Comparison of ENCODE assay signal across 17 cellular contexts in genomic region chr13:76703621-76704020, GRCh38.
DNase-seq lines count a peak whose midpoint lies in the region; ATAC-seq and TF ChIP-seq lines count a peak whose summit lies in the region.
"Had no signal": no experiment of that assay in that cellular context is flagged by ENCODE, and none has a peak within 500 bp of the region (broad histone marks: within the 10 kb centered on the region; RNA-seq: fewer than 3 reads in every experiment).

No MANE protein-coding gene starts in this region.

- H3K79me1 ChIP-seq in IMR-90 (ENCODE audit: low read depth in 1 of 2, low read length in 2 of 2): no peaks in the 10 kb centered on the region

- H3K4me1 ChIP-seq in IMR-90 (ENCODE audit: control insufficient read depth, insufficient read depth, low read length) (peaks cover 13% of the 10 kb centered on the region), smooth muscle cell (ENCODE audit: low read depth) (peaks cover 3% of the 10 kb centered on the region)
- H3K4me1 ChIP-seq: BLaER1 had no signal

- peak overlapping the region; percentile 88 for H2BK120ac ChIP-seq in IMR-90 (ENCODE audit: low read depth, low read length)

- no peaks in the 10 kb centered on the region for H3F3A ChIP-seq in smooth muscle cell (ENCODE audit: low read depth)

- peak overlapping the region; percentile 1 for H2BK5ac ChIP-seq in IMR-90 (ENCODE audit: low read depth, low read length, poor library complexity, severe bottlenecking)

- no peak overlapping the region for H3K23ac ChIP-seq in IMR-90 (ENCODE audit: low read depth, low read length)

- TF ChIP-seq RAD21 in IMR-90 (IDR thresholded peaks at IDR 0.05; ENCODE audit: low read length): no peak

- H3K4me3 ChIP-seq in IMR-90 (ENCODE audit: insufficient read depth, low read depth, low read length): no peak overlapping the region
- no peak overlapping the region for H3K4me3 ChIP-seq in smooth muscle cell
- no peak overlapping the region for H3K4me3 ChIP-seq in brain microvascular endothelial cell (ENCODE audit: low read depth, low read length)
- H3K4me3 ChIP-seq: BLaER1, GM23338 had no signal

- H3K14ac ChIP-seq in IMR-90 (replicated peaks; ENCODE audit: low read depth, low read length): peak overlapping the region; percentile 95; the same call in 1 of the 2 replicates

- H4K8ac ChIP-seq in IMR-90 (ENCODE audit: low read depth in 2 of 2, low read length in 2 of 2): peak overlapping the region in 1 of 2 experiments; percentile 76; a peak in 1 of 4 replicates

- H3K79me2 ChIP-seq in smooth muscle cell (ENCODE audit: low read depth): no peaks in the 10 kb centered on the region

- ATAC-seq in IMR-90 (ENCODE audit: low read depth): peak; percentile 59
- ATAC-seq in GM18858 (IDR thresholded peaks at IDR 0.05; ENCODE audit: unreplicated experiment): no peak
- ATAC-seq: GM23338, HCT116 had no signal

- no peak overlapping the region for H2AFZ ChIP-seq in IMR-90 (replicated peaks; ENCODE audit: low read length, poor library complexity)
- H2AFZ ChIP-seq in smooth muscle cell (ENCODE audit: low read depth): peak overlapping the region; percentile 66
- H2AFZ ChIP-seq: GM23338 had no signal

- no peaks in the 10 kb centered on the region for H4K20me1 ChIP-seq in IMR-90 (ENCODE audit: insufficient read depth, low read length)
- no peaks in the 10 kb centered on the region for H4K20me1 ChIP-seq in smooth muscle cell (ENCODE audit: low read depth)
- H4K20me1 ChIP-seq: BLaER1 had no signal

- no peak overlapping the region for H2AK9ac ChIP-seq in IMR-90 (replicated peaks; ENCODE audit: low read depth, low read length, poor library complexity)

- POLR2A ChIA-PET in IMR-90 (lab: Charles Lee; ENCODE audit: unreplicated experiment): no interaction called here

- no peaks in the 10 kb centered on the region for H3K36me3 ChIP-seq in IMR-90 (ENCODE audit: control insufficient read depth, insufficient read depth, low read length)
- H3K36me3 ChIP-seq in smooth muscle cell (ENCODE audit: low read depth): no peaks in the 10 kb centered on the region
- no peaks in the 10 kb centered on the region for H3K36me3 ChIP-seq in brain microvascular endothelial cell (replicated peaks)
- H3K36me3 ChIP-seq: BLaER1 had no signal

- BruUV-seq in IMR-90 (replicated peaks; lab: Mats Ljungman, UMichigan): no TSS peak

- DNase-seq in COR-L47 (lab: John Stamatoyannopoulos, UW): peak; percentile 14
- peak; percentile 38 for DNase-seq in IMR-90
- peak; percentile 5 for DNase-seq in NCI-H69 (lab: John Stamatoyannopoulos, UW)
- DNase-seq in smooth muscle cell (lab: John Stamatoyannopoulos, UW; ENCODE audit: unreplicated experiment): no peak
- DNase-seq in brain microvascular endothelial cell: no peak
- DNase-seq in ureter (ENCODE audit: low spot score): no peak
- DNase-seq: 8988T; Calu3; CD4-positive, alpha-beta memory T cell; DMS53; DND-41; EL; HFFc6 had no signal

- no peak overlapping the region; the same call in 1 of the 2 replicates for H4K5ac ChIP-seq in IMR-90 (ENCODE audit: low read depth, low read length)

- H4K91ac ChIP-seq in IMR-90 (ENCODE audit: insufficient read depth, low read depth, low read length): no peak overlapping the region

- H3K9ac ChIP-seq in IMR-90 (ENCODE audit: low read depth, low read length) (no peak overlapping the region), smooth muscle cell (ENCODE audit: low read depth) (no peak overlapping the region)
- H3K9ac ChIP-seq: BLaER1 had no signal

- H3K9me1 ChIP-seq in IMR-90 (ENCODE audit: insufficient read depth, low read length): no peaks in the 10 kb centered on the region

- H3K18ac ChIP-seq in IMR-90 (ENCODE audit: low read depth, low read length): peak overlapping the region; percentile 33; the same call in 1 of the 2 replicates

- dilution Hi-C loops in IMR-90 (cut with HindIII; ENCODE audit: low sequenced_read_pairs, unreplicated experiment): no loop called here

- H2AK5ac ChIP-seq in IMR-90 (ENCODE audit: low read depth, low read length): no peak overlapping the region

- H3K4me2 ChIP-seq in IMR-90 (ENCODE audit: low read depth, low read length) (no peak overlapping the region), smooth muscle cell (peak overlapping the region; percentile 57)
- H3K4me2 ChIP-seq: BLaER1, GM23338 had no signal

- intact Hi-C loops in IMR-90 (cut with micrococcal nuclease): no loop called here

- no peaks in the 10 kb centered on the region for H3K9me3 ChIP-seq in IMR-90 (ENCODE audit: control insufficient read depth, insufficient read depth, low read length)
- no peaks in the 10 kb centered on the region for H3K9me3 ChIP-seq in smooth muscle cell (replicated peaks; ENCODE audit: low read depth)
- H3K9me3 ChIP-seq: BLaER1 had no signal

- no peak overlapping the region for H3K56ac ChIP-seq in IMR-90 (ENCODE audit: extremely low read depth, insufficient read depth, low read length)

- TF ChIP-seq POLR2A in IMR-90 (IDR thresholded peaks at IDR 0.05; ENCODE audit: low read depth, low read length): no peak

- peak overlapping the region; percentile 75; the same call in 1 of the 3 replicates for H2BK15ac ChIP-seq in IMR-90 (ENCODE audit: low read depth, low read length)

- peak overlapping the region; percentile 91; the same call in 1 of the 2 replicates for H2BK20ac ChIP-seq in IMR-90 (ENCODE audit: low read depth, low read length)

- in situ Hi-C loops in IMR-90 (cut with MboI; ENCODE audit: low sequenced_read_pairs) (loop anchor here (25.0 kb wide), 1 partner anchor 1016 kb away; no protein-coding TSS in a partner anchor), brain microvascular endothelial cell (cut with HindIII; ENCODE audit: low pct_ligation_motif_present, low sequenced_read_pairs) (no loop called here)

- H3K27me3 ChIP-seq in IMR-90 (ENCODE audit: control insufficient read depth, insufficient read depth, low read length) (no peaks in the 10 kb centered on the region), smooth muscle cell (ENCODE audit: low read depth) (no peaks in the 10 kb centered on the region), brain microvascular endothelial cell (replicated peaks) (no peaks in the 10 kb centered on the region)
- H3K27me3 ChIP-seq: BLaER1 had no signal

- no peak overlapping the region; the same call in 1 of the 2 replicates for H3K4ac ChIP-seq in IMR-90 (ENCODE audit: low read depth, low read length)

- TF ChIP-seq CTCF in IMR-90 (conservative IDR thresholded peaks at IDR 0.05; ENCODE audit: low read depth, low read length) (no peak), smooth muscle cell (IDR thresholded peaks at IDR 0.05; ENCODE audit: borderline replicate concordance, insufficient read depth, poor library complexity, severe bottlenecking) (no peak), brain microvascular endothelial cell (IDR thresholded peaks at IDR 0.05; ENCODE audit: low read depth, low read length, missing control alignments) (no peak)

- CTCF ChIA-PET in IMR-90 (lab: Yijun Ruan, JAX): interaction anchor here (0.5 to 0.7 kb wide), 3 partner anchors 12 to 911 kb away, joined by 3 to 7 read pairs (median 3); no protein-coding TSS in a partner anchor

- no CpG with 5 or more reads among the region's 2 CpGs for WGBS in IMR-90 (ENCODE audit: extremely low coverage in 2 of 2, insufficient read length in 1 of 2), 2 experiments
- WGBS in smooth muscle cell (ENCODE audit: low lambda C conversion rate): 58% methylated on average over 2 of the region's 2 CpGs

- no peak overlapping the region for H3K27ac ChIP-seq in IMR-90 (ENCODE audit: insufficient read depth, low read length)
- H3K27ac ChIP-seq in smooth muscle cell (ENCODE audit: low read depth): peak overlapping the region; percentile 32
- H3K27ac ChIP-seq in brain microvascular endothelial cell: no peak overlapping the region
- H3K27ac ChIP-seq: BLaER1 had no signal

TF ChIP-seq in IMR-90, 13 proteins besides CTCF, POLR2A, EP300 and RAD21:
- TF ChIP-seq MAZ (IDR thresholded peaks at IDR 0.05; ENCODE audit: borderline replicate concordance, low read depth, low read length) (no peak), MAFK (IDR thresholded peaks at IDR 0.05; ENCODE audit: low read depth, low read length) (no peak), NFE2L2 (IDR thresholded peaks at IDR 0.05; ENCODE audit: low read depth, low read length) (no peak), BHLHE40 (IDR thresholded peaks at IDR 0.05; ENCODE audit: low read depth, low read length) (0 out of 2 replicates have a peak, but pooled peaks have one; percentile 21), USF2 (IDR thresholded peaks at IDR 0.05; ENCODE audit: low read depth, low read length) (no peak), RFX5 (IDR thresholded peaks at IDR 0.05; ENCODE audit: low read depth, low read length) (no peak)

Comparison
In these comparisons a context has a peak if more than half of its experiments do, and no peak if none do; other contexts are left out.
1. DNase-seq: peak in COR-L47 (single experiment), IMR-90 (single experiment) and NCI-H69 (single experiment); none in smooth muscle cell (single experiment), brain microvascular endothelial cell (single experiment) and ureter (single experiment).